2 cellular contexts compared by ENCODE assay signal in the genomic region with DNA sequence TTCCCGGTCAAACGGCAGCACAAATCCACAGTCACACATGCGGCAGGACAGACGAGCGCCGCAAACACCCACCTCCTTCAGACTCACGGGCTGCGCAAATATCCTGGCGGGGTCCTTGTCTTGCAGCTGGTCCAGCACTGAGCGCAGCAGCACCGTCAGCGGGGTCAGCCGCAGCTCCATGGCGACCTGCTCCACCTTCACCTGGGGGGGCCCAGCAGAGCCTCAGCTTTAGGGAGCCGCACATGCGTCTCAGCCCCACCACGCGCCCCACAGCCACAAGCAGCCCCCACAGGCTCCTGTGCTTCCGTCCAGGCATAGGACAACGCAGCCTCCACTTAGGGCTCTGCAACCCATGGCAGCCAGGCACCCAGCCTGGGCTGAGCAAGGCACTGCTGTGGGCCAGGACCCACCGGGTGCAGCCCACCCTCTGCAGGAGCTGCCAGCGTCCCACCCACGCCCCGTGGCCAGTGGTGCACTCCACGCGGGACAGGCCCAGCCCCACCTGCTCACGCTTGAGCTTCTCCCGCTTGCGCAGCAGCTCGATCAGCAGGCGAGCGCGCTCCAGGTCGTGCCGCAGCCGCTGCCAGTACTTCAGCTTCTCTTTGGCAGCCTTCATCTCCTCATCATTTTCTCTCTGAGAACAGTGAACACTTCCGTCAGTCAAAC.
A peak's percentile ranks its signal among the peaks of the same experiment; 100 is the strongest.
TF ChIP-seq lines count a peak whose summit lies in the region.

No MANE protein-coding gene starts in this region.

TF ChIP-seq in K562, 482 proteins besides CTCF, POLR2A, EP300 and RAD21:
- TF ChIP-seq FOXJ2 (tag; IDR thresholded peaks at IDR 0.05), result no peak
- 0 out of 2 replicates have a peak, but pooled peaks have one; percentile 19 for TF ChIP-seq POLR2G (IDR thresholded peaks at IDR 0.05; ENCODE audit: low read depth, low read length)

TF ChIP-seq in SK-N-SH treated with all-trans-retinoic acid at 6 μM for 48 hours, 23 proteins besides CTCF, POLR2A, EP300 and RAD21:
- TF ChIP-seq GLIS3 (CRISPR knock-in tag; IDR thresholded peaks at IDR 0.05), result no peak
- TF ChIP-seq ZC3H10 (CRISPR knock-in tag; IDR thresholded peaks at IDR 0.05), result no peak
- no peak for TF ChIP-seq ZNF70 (CRISPR knock-in tag; IDR thresholded peaks at IDR 0.05)
- TF ChIP-seq ESRRG (CRISPR knock-in tag; IDR thresholded peaks at IDR 0.05), result no peak
- TF ChIP-seq, protein P1, sequence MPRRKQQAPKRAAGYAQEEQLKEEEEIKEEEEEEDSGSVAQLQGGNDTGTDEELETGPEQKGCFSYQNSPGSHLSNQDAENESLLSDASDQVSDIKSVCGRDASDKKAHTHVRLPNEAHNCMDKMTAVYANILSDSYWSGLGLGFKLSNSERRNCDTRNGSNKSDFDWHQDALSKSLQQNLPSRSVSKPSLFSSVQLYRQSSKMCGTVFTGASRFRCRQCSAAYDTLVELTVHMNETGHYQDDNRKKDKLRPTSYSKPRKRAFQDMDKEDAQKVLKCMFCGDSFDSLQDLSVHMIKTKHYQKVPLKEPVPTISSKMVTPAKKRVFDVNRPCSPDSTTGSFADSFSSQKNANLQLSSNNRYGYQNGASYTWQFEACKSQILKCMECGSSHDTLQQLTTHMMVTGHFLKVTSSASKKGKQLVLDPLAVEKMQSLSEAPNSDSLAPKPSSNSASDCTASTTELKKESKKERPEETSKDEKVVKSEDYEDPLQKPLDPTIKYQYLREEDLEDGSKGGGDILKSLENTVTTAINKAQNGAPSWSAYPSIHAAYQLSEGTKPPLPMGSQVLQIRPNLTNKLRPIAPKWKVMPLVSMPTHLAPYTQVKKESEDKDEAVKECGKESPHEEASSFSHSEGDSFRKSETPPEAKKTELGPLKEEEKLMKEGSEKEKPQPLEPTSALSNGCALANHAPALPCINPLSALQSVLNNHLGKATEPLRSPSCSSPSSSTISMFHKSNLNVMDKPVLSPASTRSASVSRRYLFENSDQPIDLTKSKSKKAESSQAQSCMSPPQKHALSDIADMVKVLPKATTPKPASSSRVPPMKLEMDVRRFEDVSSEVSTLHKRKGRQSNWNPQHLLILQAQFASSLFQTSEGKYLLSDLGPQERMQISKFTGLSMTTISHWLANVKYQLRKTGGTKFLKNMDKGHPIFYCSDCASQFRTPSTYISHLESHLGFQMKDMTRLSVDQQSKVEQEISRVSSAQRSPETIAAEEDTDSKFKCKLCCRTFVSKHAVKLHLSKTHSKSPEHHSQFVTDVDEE (CRISPR knock-in tag; IDR thresholded peaks at IDR 0.05), result no peak
- TF ChIP-seq SNAI2 (CRISPR knock-in tag; IDR thresholded peaks at IDR 0.05), result no peak
- TF ChIP-seq, protein P2, sequence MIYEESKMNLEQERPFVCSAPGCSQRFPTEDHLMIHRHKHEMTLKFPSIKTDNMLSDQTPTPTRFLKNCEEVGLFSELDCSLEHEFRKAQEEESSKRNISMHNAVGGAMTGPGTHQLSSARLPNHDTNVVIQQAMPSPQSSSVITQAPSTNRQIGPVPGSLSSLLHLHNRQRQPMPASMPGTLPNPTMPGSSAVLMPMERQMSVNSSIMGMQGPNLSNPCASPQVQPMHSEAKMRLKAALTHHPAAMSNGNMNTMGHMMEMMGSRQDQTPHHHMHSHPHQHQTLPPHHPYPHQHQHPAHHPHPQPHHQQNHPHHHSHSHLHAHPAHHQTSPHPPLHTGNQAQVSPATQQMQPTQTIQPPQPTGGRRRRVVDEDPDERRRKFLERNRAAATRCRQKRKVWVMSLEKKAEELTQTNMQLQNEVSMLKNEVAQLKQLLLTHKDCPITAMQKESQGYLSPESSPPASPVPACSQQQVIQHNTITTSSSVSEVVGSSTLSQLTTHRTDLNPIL (CRISPR knock-in tag; IDR thresholded peaks at IDR 0.05; ENCODE audit: low read depth), result no peak
- no peak for TF ChIP-seq ZNF8 (CRISPR knock-in tag; IDR thresholded peaks at IDR 0.05)
